11 cellular contexts compared by ENCODE assay signal in the genomic region with DNA sequence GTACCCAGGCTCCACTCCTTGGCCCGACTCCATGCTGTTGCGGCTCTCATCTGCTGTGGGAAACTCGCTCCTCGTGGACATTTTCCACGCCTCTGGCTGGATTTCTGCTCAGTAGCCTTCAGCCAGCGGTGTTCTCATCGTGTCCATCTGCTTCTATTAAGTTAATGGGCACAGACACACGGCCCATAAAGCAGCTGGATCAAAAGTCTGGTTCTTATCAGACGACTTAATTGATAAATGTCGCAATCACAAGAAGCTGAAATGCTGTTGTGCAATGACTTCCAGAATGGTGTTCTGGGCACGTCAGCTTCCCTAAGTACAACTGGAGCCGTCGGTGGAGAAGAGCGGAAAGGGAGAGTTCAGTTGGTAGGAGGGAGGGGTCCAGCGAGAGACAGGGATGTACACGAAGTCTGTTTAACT.
DNase-seq lines count a peak whose midpoint lies in the region; ATAC-seq and TF ChIP-seq lines count a peak whose summit lies in the region.
"Had no signal": no experiment of that assay in that cellular context is flagged by ENCODE, and none has a peak within 500 bp of the region (broad histone marks: within the 10 kb centered on the region; RNA-seq: fewer than 3 reads in every experiment).

No MANE protein-coding gene starts in this region.

- CTCF ChIA-PET in CD8-positive, alpha-beta memory T cell (lab: Charles Lee), result interaction anchor here (1.4 to 2.2 kb wide), 3 partner anchors 10 to 61 kb away, joined by 3 to 11 read pairs (median 4); no protein-coding TSS in a partner anchor

- H4K20me1 ChIP-seq in osteoblast (ENCODE audit: insufficient read depth, low read length), result no peaks in the 10 kb centered on the region

- no peaks in the 10 kb centered on the region for H3K9me3 ChIP-seq in CD8-positive, alpha-beta memory T cell (ENCODE audit: low read length)
- no peaks in the 10 kb centered on the region for H3K9me3 ChIP-seq in osteoblast (ENCODE audit: low read depth, low read length)
- H3K9me3 ChIP-seq in HAP-1, result no peaks in the 10 kb centered on the region

- no peak overlapping the region for H3K4me3 ChIP-seq in CD8-positive, alpha-beta memory T cell (ENCODE audit: low read length)
- H3K4me3 ChIP-seq in choroid plexus epithelial cell (ENCODE audit: low read depth, low read length) (no peak overlapping the region), osteoblast (ENCODE audit: insufficient read depth, low read length) (no peak overlapping the region), HAP-1 (no peak overlapping the region)

- peaks cover 11 to 32% (median 19%) of the 10 kb centered on the region in 3 donors for H3K36me3 Mint-ChIP-seq in CD8-positive, alpha-beta memory T cell

- peaks cover 58% of the 10 kb centered on the region for H3K4me1 ChIP-seq in CD8-positive, alpha-beta memory T cell (ENCODE audit: insufficient read depth, low read length)
- H3K4me1 ChIP-seq in osteoblast (ENCODE audit: insufficient read depth, low read length) (peaks cover 9% of the 10 kb centered on the region), HAP-1 (no peaks in the 10 kb centered on the region)

- H3K27ac ChIP-seq in CD8-positive, alpha-beta memory T cell (ENCODE audit: low read depth, low read length), result no peak overlapping the region
- H3K27ac ChIP-seq in osteoblast (ENCODE audit: low read depth, low read length), result no peak overlapping the region

- peak overlapping the region in 5 of 7 donors; percentile 75 to 83 (median 81) for H3K4me3 Mint-ChIP-seq in CD8-positive, alpha-beta memory T cell

- in situ Hi-C loops in HAP-1 (cut with MboI; ENCODE audit: low sequenced_read_pairs), result no loop called here

- POLR2A ChIA-PET in CD8-positive, alpha-beta memory T cell (lab: Charles Lee), result interaction anchor here (3.3 kb wide), 1 partner anchor 12 kb away, joined by 15 read pairs; no protein-coding TSS in a partner anchor

- TF ChIP-seq CTCF in choroid plexus epithelial cell (conservative IDR thresholded peaks at IDR 0.05; ENCODE audit: low read depth, low read length) (no peak), osteoblast (IDR thresholded peaks at IDR 0.05; ENCODE audit: extremely low read depth, low read depth, low read length) (no peak)

- H3K4me2 ChIP-seq in osteoblast (ENCODE audit: insufficient read depth, low read length), result no peak overlapping the region

- H3K4me1 Mint-ChIP-seq in CD8-positive, alpha-beta memory T cell, result peaks cover 44 to 70% (median 63%) of the 10 kb centered on the region in 3 donors

- ATAC-seq in GM18861 (IDR thresholded peaks at IDR 0.05; ENCODE audit: unreplicated experiment), result no peak

- no peaks in the 10 kb centered on the region for H3K36me3 ChIP-seq in CD8-positive, alpha-beta memory T cell (ENCODE audit: insufficient read depth, low read length)
- H3K36me3 ChIP-seq in osteoblast (ENCODE audit: insufficient read depth, low read length) (no peaks in the 10 kb centered on the region), HAP-1 (replicated peaks) (no peaks in the 10 kb centered on the region; the same call in 1 of the 2 replicates)

- H3K27me3 ChIP-seq in CD8-positive, alpha-beta memory T cell (ENCODE audit: insufficient read depth, low read length, poor library complexity, severe bottlenecking), result no peaks in the 10 kb centered on the region
- H3K27me3 ChIP-seq in osteoblast (ENCODE audit: insufficient read depth, low read length), result no peaks in the 10 kb centered on the region
- no peaks in the 10 kb centered on the region for H3K27me3 ChIP-seq in HAP-1 (ENCODE audit: low read depth)

- peaks cover 0 to 2% of the 10 kb centered on the region in 2 donors for H3K27me3 Mint-ChIP-seq in CD8-positive, alpha-beta memory T cell

- DNase-seq in CD8-positive, alpha-beta memory T cell, result peak in 1 of 5 donors; percentile 13
- peak; percentile 84 for DNase-seq in NOMO-1 treated with DMSO at 0.1 percent for 48 hours (lab: John Stamatoyannopoulos, UW; ENCODE audit: unreplicated experiment)
- DNase-seq in choroid plexus epithelial cell (ENCODE audit: low read depth), result peak; percentile 71
- peak; percentile 49 for DNase-seq in osteoblast (ENCODE audit: insufficient read length, low spot score, missing footprints)
- no peak for DNase-seq in midbrain (lab: John Stamatoyannopoulos, UW)
- no peak for DNase-seq in SW 1271 (lab: John Stamatoyannopoulos, UW)
- no peak for DNase-seq in HAP-1 (ENCODE audit: low spot score in 2 of 2)
- DNase-seq: activated CD4-positive, CD25-positive, alpha-beta regulatory T cell treated with anti-CD3 and anti-CD28 coated beads, Interleukin-2, amount 50 U/mL, for 72 hours; effector CD4-positive, alpha-beta T cell; NCI-H2081 treated with DMSO at 0.1 percent for 48 hours had no signal

- no peak overlapping the region for H2AFZ ChIP-seq in osteoblast (ENCODE audit: low read length)

- H3K79me2 ChIP-seq in osteoblast (ENCODE audit: insufficient read depth, low read length), result no peaks in the 10 kb centered on the region

- peak overlapping the region in 7 of 8 donors; percentile 12 to 89 (median 66) for H3K27ac Mint-ChIP-seq in CD8-positive, alpha-beta memory T cell

- H3K9me3 Mint-ChIP-seq in CD8-positive, alpha-beta memory T cell, result no peaks in the 10 kb centered on the region

Comparison
In these comparisons a context has a peak if more than half of its experiments do, and no peak if none do; other contexts are left out.
1. DNase-seq: peak in NOMO-1 treated with DMSO at 0.1 percent for 48 hours (single experiment), choroid plexus epithelial cell (single experiment) and osteoblast (single experiment); none in midbrain (single experiment), SW 1271 (0 of 2) and HAP-1 (0 of 2).